ENCODE assay signal across 23 cellular contexts in the genomic region with DNA sequence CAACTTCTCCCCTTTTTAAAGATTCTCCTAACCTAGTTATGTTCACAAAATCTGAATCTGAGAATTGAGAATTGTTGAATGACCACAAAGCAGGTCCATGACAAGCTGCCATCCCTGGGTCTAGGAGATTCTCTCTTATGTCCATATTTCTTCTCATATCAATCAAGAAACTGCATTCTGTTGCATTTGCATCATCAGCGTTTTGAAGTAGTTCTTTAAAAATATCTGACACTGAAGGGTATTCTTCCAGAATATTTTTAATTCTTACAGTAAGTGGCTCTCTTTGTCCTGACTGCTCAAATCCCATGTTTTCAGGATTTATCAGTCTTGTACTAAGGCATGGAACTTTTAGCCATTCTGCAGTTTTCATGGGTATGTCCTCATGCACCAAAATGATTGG.
DNase-seq lines count a peak whose midpoint lies in the region; ATAC-seq, FAIRE-seq and TF ChIP-seq lines count a peak whose summit lies in the region.
"Had no signal": no experiment of that assay in that cellular context is flagged by ENCODE, and none has a peak within 500 bp of the region (broad histone marks: within the 10 kb centered on the region; RNA-seq: fewer than 3 reads in every experiment).

No MANE protein-coding gene starts in this region.

- H3K9ac ChIP-seq in HepG2 (ENCODE audit: insufficient read depth, low read depth, low read length) (no peak overlapping the region), GM12878 (ENCODE audit: control insufficient read depth, insufficient read depth, low read length) (no peak overlapping the region)
- H3K9ac ChIP-seq: BLaER1 had no signal

- H3K27me3 Mint-ChIP-seq in activated naive CD8-positive, alpha-beta T cell treated with anti-CD3 and anti-CD28 coated beads for 36 hours = no peaks in the 10 kb centered on the region
- H3K27me3 Mint-ChIP-seq: CD4-positive, alpha-beta memory T cell; CD4-positive, CD25-positive, alpha-beta regulatory T cell; CD8-positive, alpha-beta memory T cell had no signal

- peaks cover 91% of the 10 kb centered on the region for H3K36me3 Mint-ChIP-seq in activated naive CD8-positive, alpha-beta T cell treated with anti-CD3 and anti-CD28 coated beads for 36 hours

- TF ChIP-seq RAD21 in HepG2 (CRISPR knock-in tag; IDR thresholded peaks at IDR 0.05) (no peak), GM12878 (IDR thresholded peaks at IDR 0.05; ENCODE audit: insufficient read depth, low read depth, low read length) (no peak)

- peaks cover 44% of the 10 kb centered on the region for H3K9me3 Mint-ChIP-seq in activated naive CD8-positive, alpha-beta T cell treated with anti-CD3 and anti-CD28 coated beads for 36 hours

- H3K4me3 ChIP-seq in HepG2 (replicated peaks in 1 of 3; ENCODE audit: insufficient read depth in 1 of 3, low read depth in 2 of 3, low read length in 3 of 3) (no peak overlapping the region), right lobe of liver (no peak overlapping the region), GM12878 (no peak overlapping the region)
- H3K4me3 ChIP-seq: BLaER1 had no signal

- TF ChIP-seq CTCF in HepG2 (CRISPR knock-in tag; IDR thresholded peaks at IDR 0.05) (no peak), right lobe of liver (IDR thresholded peaks at IDR 0.05) (no peak), GM12878 (IDR thresholded peaks at IDR 0.05 in 2 of 3, conservative IDR thresholded peaks at IDR 0.05 in 1 of 3; ENCODE audit: control insufficient read depth in 2 of 3, extremely low read depth in 1 of 3, insufficient read depth in 1 of 3, low read depth in 3 of 3, low read length in 3 of 3) (no peak)

- H3K27ac Mint-ChIP-seq in activated naive CD8-positive, alpha-beta T cell treated with anti-CD3 and anti-CD28 coated beads for 36 hours = no peak overlapping the region
- H3K27ac Mint-ChIP-seq: CD14-positive monocyte; CD4-positive, alpha-beta memory T cell; CD4-positive, CD25-positive, alpha-beta regulatory T cell; CD8-positive, alpha-beta memory T cell had no signal

- POLR2A ChIA-PET in HepG2 (lab: Yijun Ruan, JAX) = no interaction called here
- POLR2A ChIA-PET in GM12878 (lab: Charles Lee) = no interaction called here

- DNase-seq in HepG2 (ENCODE audit: low spot score) = no peak
- DNase-seq in right lobe of liver = no peak
- DNase-seq in GM12878 (ENCODE audit: low read depth, low spot score) = no peak
- no peak for DNase-seq in NCI-H146 (lab: John Stamatoyannopoulos, UW)
- no peak for DNase-seq in activated naive CD8-positive, alpha-beta T cell treated with anti-CD3 and anti-CD28 coated beads for 36 hours
- DNase-seq: ACHN; BE2C; C1 segment of cervical spinal cord; CD4-positive, alpha-beta memory T cell; CD4-positive, CD25-positive, alpha-beta regulatory T cell; CD8-positive, alpha-beta memory T cell; COR-L47; DMS 273 treated with DMSO at 0.1 percent for 48 hours; DMS153; DMS53; DMS79; DND-41; EL; GDM1 had no signal

- TF ChIP-seq POLR2A in HepG2 (IDR thresholded peaks at IDR 0.05; ENCODE audit: insufficient read depth in 1 of 2, low read depth in 2 of 2, low read length in 2 of 2) (no peak), right lobe of liver (IDR thresholded peaks at IDR 0.05) (no peak), GM12878 (IDR thresholded peaks at IDR 0.05; ENCODE audit: low read depth, low read length) (no peak)

- ATAC-seq in HepG2 = no peak
- ATAC-seq in right lobe of liver = no peak
- ATAC-seq in GM12878 = no peak

- H2AFZ ChIP-seq in HepG2 (ENCODE audit: low read length) (no peak overlapping the region), GM12878 (ENCODE audit: control insufficient read depth, low read depth, low read length) (no peak overlapping the region)

- SMC1A ChIA-PET in GM12878 (lab: Charles Lee; ENCODE audit: uncharacterized antibody, unreplicated experiment) = no interaction called here

- H3K79me2 ChIP-seq in HepG2 (ENCODE audit: insufficient read depth, low read length) = no peaks in the 10 kb centered on the region
- no peaks in the 10 kb centered on the region for H3K79me2 ChIP-seq in GM12878 (ENCODE audit: control insufficient read depth, insufficient read depth, low read length)

- no peak for FAIRE-seq in HepG2 (lab: Jason Lieb, UNC)
- peak; percentile 18 for FAIRE-seq in GM12878 (lab: Jason Lieb, UNC)
- FAIRE-seq: GM12891 had no signal

- no peak overlapping the region for H3K4me3 Mint-ChIP-seq in activated naive CD8-positive, alpha-beta T cell treated with anti-CD3 and anti-CD28 coated beads for 36 hours
- H3K4me3 Mint-ChIP-seq: CD14-positive monocyte; CD4-positive, alpha-beta memory T cell; CD4-positive, CD25-positive, alpha-beta regulatory T cell; CD8-positive, alpha-beta memory T cell had no signal

- no peaks in the 10 kb centered on the region for H3K4me1 Mint-ChIP-seq in activated naive CD8-positive, alpha-beta T cell treated with anti-CD3 and anti-CD28 coated beads for 36 hours
- H3K4me1 Mint-ChIP-seq: CD14-positive monocyte; CD4-positive, alpha-beta memory T cell; CD4-positive, CD25-positive, alpha-beta regulatory T cell; CD8-positive, alpha-beta memory T cell had no signal

- H3K27ac ChIP-seq in HepG2 (ENCODE audit: extremely low read length, insufficient read depth, low read length) (no peak overlapping the region), right lobe of liver (no peak overlapping the region), GM12878 (ENCODE audit: control insufficient read depth, insufficient read depth) (no peak overlapping the region)
- H3K27ac ChIP-seq: 22Rv1, BLaER1 had no signal

- H4K20me1 ChIP-seq in HepG2 (ENCODE audit: insufficient read depth, low read length) (no peaks in the 10 kb centered on the region), GM12878 (ENCODE audit: control insufficient read depth, insufficient read depth) (no peaks in the 10 kb centered on the region)
- H4K20me1 ChIP-seq: BLaER1 had no signal

- WGBS in HepG2 (ENCODE audit: low lambda C conversion rate) = 97% methylated on average over 1 of the region's 1 CpG
- WGBS in right lobe of liver (ENCODE audit: insufficient coverage, low coverage, low lambda C conversion rate, missing lambda C conversion rate) = 82% methylated on average over 1 of the region's 1 CpG
- WGBS in GM12878 (ENCODE audit: insufficient coverage, insufficient replicate concordance, low lambda C conversion rate, missing lambda C conversion rate) = 92% methylated on average over 1 of the region's 1 CpG

- in situ Hi-C loops in HepG2 (cut with HindIII; ENCODE audit: extremely low pct_ligation_motif_present, low pct_unique_long_range_greater_than_20kb) = no loop called here
- in situ Hi-C loops in GM12878 (cut with MboI) = no loop called here

- no peak for TF ChIP-seq EP300 in HepG2 (IDR thresholded peaks at IDR 0.05; ENCODE audit: low read depth in 2 of 2, low read length in 2 of 2)
- no peak for TF ChIP-seq EP300 in HepG2 (CRISPR knock-in tag; IDR thresholded peaks at IDR 0.05; ENCODE audit: borderline replicate concordance)
- no peak for TF ChIP-seq EP300 in GM12878 (IDR thresholded peaks at IDR 0.05; ENCODE audit: borderline replicate concordance in 1 of 2, control insufficient read depth in 1 of 2, low read depth in 2 of 2, low read length in 2 of 2)

- CTCF ChIA-PET in HepG2 (lab: Yijun Ruan, JAX; ENCODE audit: low intra/inter-chr PET ratio, low total read pairs) (no interaction called here), GM12878 (lab: Yijun Ruan, JAX) (no interaction called here)

- RAD21 ChIA-PET in GM12878 (lab: Charles Lee; ENCODE audit: unreplicated experiment) = no interaction called here

- H3K9me3 ChIP-seq in HepG2 (ENCODE audit: low read length) = peaks cover 12% of the 10 kb centered on the region; the same call in 1 of the 2 replicates
- no peaks in the 10 kb centered on the region for H3K9me3 ChIP-seq in right lobe of liver
- peaks cover 4% of the 10 kb centered on the region for H3K9me3 ChIP-seq in GM12878 (replicated peaks; ENCODE audit: control insufficient read depth, insufficient read depth, low read length)
- H3K9me3 ChIP-seq: BE2C had no signal

- H3K27me3 ChIP-seq in HepG2 (ENCODE audit: control insufficient read depth in 1 of 2, insufficient read depth in 2 of 2, low read length in 2 of 2) (no peaks in the 10 kb centered on the region), right lobe of liver (no peaks in the 10 kb centered on the region), GM12878 (replicated peaks in 1 of 2; ENCODE audit: control insufficient read depth in 2 of 2, insufficient read depth in 2 of 2, low read length in 1 of 2) (no peaks in the 10 kb centered on the region)
- H3K27me3 ChIP-seq: BE2C, BLaER1 had no signal

- no TSS peak for BruUV-seq in HepG2 (replicated peaks; lab: Mats Ljungman, UMichigan)
- BruUV-seq in GM12878 (replicated peaks; lab: Mats Ljungman, UMichigan) = no TSS peak

- no peak overlapping the region for H3K4me2 ChIP-seq in HepG2 (ENCODE audit: low read depth, low read length)
- H3K4me2 ChIP-seq in GM12878 (ENCODE audit: control insufficient read depth, insufficient read depth) = no peak overlapping the region
- H3K4me2 ChIP-seq: BLaER1 had no signal

- peaks cover 2 to 14% of the 10 kb centered on the region in 2 experiments; a peak in 1 of 5 replicates for H3K36me3 ChIP-seq in HepG2 (replicated peaks in 1 of 2; ENCODE audit: control insufficient read depth in 1 of 2, insufficient read depth in 2 of 2, low read length in 2 of 2)
- H3K36me3 ChIP-seq in right lobe of liver = peaks cover 0 to 3% (median 0%) of the 10 kb centered on the region in 4 donors
- peaks cover 3 to 14% of the 10 kb centered on the region in 2 experiments; a peak in 3 of 4 replicates for H3K36me3 ChIP-seq in GM12878 (ENCODE audit: control insufficient read depth in 2 of 2, insufficient read depth in 2 of 2, low read length in 1 of 2)

- intact Hi-C loops in HepG2 (cut with micrococcal nuclease; ENCODE audit: unreplicated experiment) = no loop called here
- intact Hi-C loops in right lobe of liver (cut with DNase I) = no loop called here
- intact Hi-C loops in GM12878 (cut with micrococcal nuclease; ENCODE audit: unreplicated experiment) = no loop called here

- H3K4me1 ChIP-seq in HepG2 (ENCODE audit: insufficient read depth, low read length) (peaks cover 11% of the 10 kb centered on the region), right lobe of liver (no peaks in the 10 kb centered on the region), GM12878 (ENCODE audit: control insufficient read depth, insufficient read depth, low read length) (no peaks in the 10 kb centered on the region)
- H3K4me1 ChIP-seq: BE2C, BLaER1 had no signal

TF ChIP-seq in HepG2, 621 proteins besides CTCF, POLR2A, EP300 and RAD21 (continues in another document):
- TF ChIP-seq MAFK (conservative IDR thresholded peaks at IDR 0.05 in 1 of 2, IDR thresholded peaks at IDR 0.05 in 1 of 2; ENCODE audit: low read length in 2 of 2) (peak in 1 of 2 experiments; percentile 67; a peak in 3 of 4 replicates), MIXL1 (CRISPR knock-in tag; IDR thresholded peaks at IDR 0.05) (no peak), ARNTL (CRISPR knock-in tag; IDR thresholded peaks at IDR 0.05) (no peak)

TF ChIP-seq in GM12878, 131 proteins besides CTCF, POLR2A, EP300 and RAD21 (continues in another document):
- no peak for TF ChIP-seq NFXL1 (IDR thresholded peaks at IDR 0.05; ENCODE audit: borderline replicate concordance)
- no peak for TF ChIP-seq CBFB (IDR thresholded peaks at IDR 0.05; ENCODE audit: low read depth)
- TF ChIP-seq RCOR1 (conservative IDR thresholded peaks at IDR 0.05; ENCODE audit: low read depth, low read length) = no peak
- TF ChIP-seq EGR1 (IDR thresholded peaks at IDR 0.05; ENCODE audit: borderline replicate concordance in 1 of 2, low read depth in 2 of 2, low read length in 2 of 2) = no peak
- TF ChIP-seq MEF2B (IDR thresholded peaks at IDR 0.05; ENCODE audit: partially characterized antibody, poor library complexity, severe bottlenecking) = no peak
